15 cellular contexts compared by ENCODE assay signal in genomic region chr13:42259515-42259914, GRCh38. TPM values are rescaled to one million over a fixed set of nuclear protein-coding genes. Genes with fewer than 3 reads are reported as not detected.
DNase-seq lines count a peak whose midpoint lies in the region; FAIRE-seq and TF ChIP-seq lines count a peak whose summit lies in the region.
"Had no signal": no experiment of that assay in that cellular context is flagged by ENCODE, and none has a peak within 500 bp of the region (broad histone marks: within the 10 kb centered on the region; RNA-seq: fewer than 3 reads in every experiment).

No MANE protein-coding gene starts in this region.

- peaks cover 7% of the 10 kb centered on the region for H3K9me3 Mint-ChIP-seq in activated CD4-positive, alpha-beta T cell treated with anti-CD3 and anti-CD28 coated beads, Interleukin-2, amount 10 ng/mL, durations not matched to agents 7 days and 5 days
- H3K9me3 Mint-ChIP-seq: IgD-negative memory B cell had no signal

- no peak overlapping the region for H3K4me3 ChIP-seq in foreskin fibroblast (ENCODE audit: low read depth in 1 of 2, low read length in 2 of 2)

- no peak for TF ChIP-seq CTCF in foreskin fibroblast (IDR thresholded peaks at IDR 0.05; ENCODE audit: low read depth, low read length)

- H3K27me3 Mint-ChIP-seq in activated CD4-positive, alpha-beta T cell treated with anti-CD3 and anti-CD28 coated beads, Interleukin-2, amount 10 ng/mL, durations not matched to agents 7 days and 5 days: no peaks in the 10 kb centered on the region
- H3K27me3 Mint-ChIP-seq: IgD-negative memory B cell had no signal

- no peak overlapping the region for H3K4me3 Mint-ChIP-seq in activated CD4-positive, alpha-beta T cell treated with anti-CD3 and anti-CD28 coated beads, Interleukin-2, amount 10 ng/mL, durations not matched to agents 7 days and 5 days
- H3K4me3 Mint-ChIP-seq: IgD-negative memory B cell had no signal

- POLR2A ChIA-PET in activated CD4-positive, alpha-beta T cell treated with anti-CD3 and anti-CD28 coated beads, Interleukin-2, amount 10 ng/mL, durations not matched to agents 7 days and 5 days (lab: Charles Lee): no interaction called here

- DNase-seq in activated CD4-positive, alpha-beta T cell treated with anti-CD3 and anti-CD28 coated beads, Interleukin-2, amount 10 ng/mL, durations not matched to agents 7 days and 5 days: no peak
- DNase-seq in activated CD4-positive, alpha-beta T cell treated with anti-CD3 and anti-CD28 coated beads for 48 hours: no peak
- DNase-seq in GM19239 (ENCODE audit: insufficient read length, low spot score) (no peak), OCI-M1 (lab: John Stamatoyannopoulos, UW) (peak; percentile 78), foreskin fibroblast (peak; percentile 20 to 60), NCI-H774 (lab: John Stamatoyannopoulos, UW) (no peak)
- no peak for DNase-seq in activated CD4-positive, CD25-positive, alpha-beta regulatory T cell (lab: John Stamatoyannopoulos, UW)
- DNase-seq: Karpas-422; NCI-H1417 treated with DMSO at 0.1 percent for 48 hours; NCI-H187 treated with DMSO at 0.1 percent for 48 hours; NCI-H2107; NCI-H510A; NK-92 treated with Interleukin-12 subunit alpha and Interleukin-12 subunit beta, amount 100 ng/mL, for 24 hours had no signal

- FAIRE-seq in GM19239 (lab: Jason Lieb, UNC): peak; percentile 61
- FAIRE-seq: H54 had no signal

- H3K36me3 Mint-ChIP-seq in activated CD4-positive, alpha-beta T cell treated with anti-CD3 and anti-CD28 coated beads, Interleukin-2, amount 10 ng/mL, durations not matched to agents 7 days and 5 days (ENCODE audit: low read depth): peaks cover 4% of the 10 kb centered on the region
- H3K36me3 Mint-ChIP-seq: IgD-negative memory B cell had no signal

- CTCF ChIA-PET in activated CD4-positive, alpha-beta T cell treated with anti-CD3 and anti-CD28 coated beads, Interleukin-2, amount 10 ng/mL, durations not matched to agents 7 days and 5 days (lab: Charles Lee): interaction anchor here (1.3 to 1.5 kb wide), 3 partner anchors 10 to 130 kb away, joined by 3 to 6 read pairs (median 3); no protein-coding TSS in a partner anchor

- peak overlapping the region; percentile 10 for H3K27ac Mint-ChIP-seq in activated CD4-positive, alpha-beta T cell treated with anti-CD3 and anti-CD28 coated beads, Interleukin-2, amount 10 ng/mL, durations not matched to agents 7 days and 5 days
- H3K27ac Mint-ChIP-seq: IgD-negative memory B cell had no signal

- H3K4me1 Mint-ChIP-seq in activated CD4-positive, alpha-beta T cell treated with anti-CD3 and anti-CD28 coated beads, Interleukin-2, amount 10 ng/mL, durations not matched to agents 7 days and 5 days: peaks cover 13% of the 10 kb centered on the region

RNA-seq across cellular contexts. Expression of gene AKAP11, which starts 12.4 kb away (rescaled TPM):
- total RNA-seq in activated CD4-positive, alpha-beta T cell treated with anti-CD3 and anti-CD28 coated beads, Interleukin-2, amount 10 ng/mL, durations not matched to agents 7 days and 5 days: 10 to 100 TPM; 27.2 to 30.1 TPM

Comparison
In these comparisons a context has a peak if more than half of its experiments do, and no peak if none do; other contexts are left out.
1. DNase-seq: peak in OCI-M1 (single experiment) and foreskin fibroblast (2 of 2); none in activated CD4-positive, alpha-beta T cell treated with anti-CD3 and anti-CD28 coated beads, Interleukin-2, amount 10 ng/mL, durations not matched to agents 7 days and 5 days (single experiment), activated CD4-positive, alpha-beta T cell treated with anti-CD3 and anti-CD28 coated beads for 48 hours (single experiment), GM19239 (single experiment), NCI-H774 (single experiment) and activated CD4-positive, CD25-positive, alpha-beta regulatory T cell (0 of 4).